8 cellular contexts compared by ENCODE assay signal in genomic region chrX:153411988-153412574, GRCh38. TPM values are rescaled to one million over a fixed set of nuclear protein-coding genes. Genes with fewer than 3 reads are reported as not detected.
DNase-seq lines count a peak whose midpoint lies in the region; ATAC-seq and TF ChIP-seq lines count a peak whose summit lies in the region.

No MANE protein-coding gene starts in this region.

- H3K14ac ChIP-seq in mesenchymal stem cell (ENCODE audit: low read length in 2 of 2) = no peak overlapping the region

- H3K4me1 ChIP-seq in heart left ventricle (peaks cover 0 to 14% (median 0%) of the 10 kb centered on the region in 12 donors), upper lobe of left lung (peaks cover 0 to 13% (median 4%) of the 10 kb centered on the region in 4 donors), mesenchymal stem cell (ENCODE audit: control insufficient read depth, insufficient read depth, low read depth, low read length) (no peaks in the 10 kb centered on the region)

- peak overlapping the region; percentile 29 to 64 (median 57) for H3K4me3 ChIP-seq in heart left ventricle
- H3K4me3 ChIP-seq in upper lobe of left lung = peak overlapping the region; percentile 20 to 67 (median 52)
- H3K4me3 ChIP-seq in mesenchymal stem cell (ENCODE audit: insufficient read depth in 1 of 2, low read depth in 1 of 2, low read length in 2 of 2) = no peak overlapping the region

- peaks cover 0 to 22% (median 0%) of the 10 kb centered on the region in 9 donors for H3K27me3 ChIP-seq in heart left ventricle
- H3K27me3 ChIP-seq in upper lobe of left lung = no peaks in the 10 kb centered on the region
- peaks cover 21 to 67% of the 10 kb centered on the region in 2 experiments for H3K27me3 ChIP-seq in mesenchymal stem cell (ENCODE audit: control insufficient read depth in 1 of 2, insufficient read depth in 1 of 2, low read length in 2 of 2)

- no peak overlapping the region for H2BK12ac ChIP-seq in mesenchymal stem cell (ENCODE audit: low read length in 2 of 2)

- no peak overlapping the region for H4K8ac ChIP-seq in mesenchymal stem cell (ENCODE audit: low read length)

- H3K27ac Mint-ChIP-seq in activated CD4-positive, alpha-beta memory T cell treated with anti-CD3 and anti-CD28 coated beads, Interleukin-2, amount 10 ng/mL, durations not matched to agents 7 days and 5 days = no peak overlapping the region
- H3K27ac Mint-ChIP-seq in immature natural killer cell = peak overlapping the region in 3 of 6 donors; percentile 35 to 57 (median 46)

- POLR2A ChIA-PET in activated CD4-positive, alpha-beta memory T cell treated with anti-CD3 and anti-CD28 coated beads, Interleukin-2, amount 10 ng/mL, durations not matched to agents 7 days and 5 days (lab: Charles Lee) = no interaction called here

- ATAC-seq in heart left ventricle = peak in 1 of 4 donors; percentile 16
- ATAC-seq in Right ventricle myocardium inferior = no peak
- no peak for ATAC-seq in upper lobe of left lung (ENCODE audit: low FRiP score in 2 of 2)

- H3K4me1 Mint-ChIP-seq in activated CD4-positive, alpha-beta memory T cell treated with anti-CD3 and anti-CD28 coated beads, Interleukin-2, amount 10 ng/mL, durations not matched to agents 7 days and 5 days = peaks cover 13% of the 10 kb centered on the region
- peaks cover 6 to 13% of the 10 kb centered on the region in 2 donors for H3K4me1 Mint-ChIP-seq in immature natural killer cell

- in situ Hi-C loops in GM13977 (cut with MboI; ENCODE audit: low pct_unique_long_range_greater_than_20kb, low sequenced_read_pairs, unreplicated experiment) = no loop called here

- 57 to 71% (median 64%) methylated on average over 16 to 17 of the region's 17 CpGs for WGBS in heart left ventricle, 4 donors
- WGBS in upper lobe of left lung, 2 donors = 50 to 70% methylated on average over 1 to 17 of the region's 17 CpGs
- 64% methylated on average over 12 of the region's 17 CpGs for WGBS in mesenchymal stem cell

- no peaks in the 10 kb centered on the region for H3K36me3 Mint-ChIP-seq in activated CD4-positive, alpha-beta memory T cell treated with anti-CD3 and anti-CD28 coated beads, Interleukin-2, amount 10 ng/mL, durations not matched to agents 7 days and 5 days (ENCODE audit: low read depth)
- no peaks in the 10 kb centered on the region for H3K36me3 Mint-ChIP-seq in immature natural killer cell

- TF ChIP-seq EP300 in upper lobe of left lung (IDR thresholded peaks at IDR 0.05) = no peak

- no peak overlapping the region for H2AK5ac ChIP-seq in mesenchymal stem cell (ENCODE audit: low read length, severe bottlenecking)

- no peak overlapping the region for H2AFZ ChIP-seq in mesenchymal stem cell (ENCODE audit: low read depth, low read length)

- no peak overlapping the region for H3K4me2 ChIP-seq in mesenchymal stem cell (ENCODE audit: low read length, poor library complexity, severe bottlenecking)

- TF ChIP-seq POLR2A in heart left ventricle (IDR thresholded peaks at IDR 0.05) (no peak), upper lobe of left lung (IDR thresholded peaks at IDR 0.05) (no peak)

- intact Hi-C loops in heart left ventricle (cut with DNase I) = loop anchor here in 2 of 10 donors (10.0 kb wide), 1 partner anchor 377 kb away; no protein-coding TSS in a partner anchor
- intact Hi-C loops in Right ventricle myocardium inferior (cut with DNase I) = no loop called here

- peaks cover 5% of the 10 kb centered on the region for H3K27me3 Mint-ChIP-seq in activated CD4-positive, alpha-beta memory T cell treated with anti-CD3 and anti-CD28 coated beads, Interleukin-2, amount 10 ng/mL, durations not matched to agents 7 days and 5 days
- peaks cover 0 to 2% (median 2%) of the 10 kb centered on the region in 3 donors for H3K27me3 Mint-ChIP-seq in immature natural killer cell (ENCODE audit: low read depth in 3 of 3)

- H3K9me3 ChIP-seq in heart left ventricle (no peaks in the 10 kb centered on the region), upper lobe of left lung (no peaks in the 10 kb centered on the region), mesenchymal stem cell (ENCODE audit: control insufficient read depth, low read length) (no peaks in the 10 kb centered on the region)

- no peak overlapping the region for H2BK120ac ChIP-seq in mesenchymal stem cell (ENCODE audit: low read depth, low read length)

- H3K4ac ChIP-seq in mesenchymal stem cell (ENCODE audit: low read depth in 1 of 2, low read length in 2 of 2) = no peak overlapping the region

- H3K79me1 ChIP-seq in mesenchymal stem cell (replicated peaks; ENCODE audit: low read length, poor library complexity, severe bottlenecking) = no peaks in the 10 kb centered on the region

- no peak overlapping the region for H2BK5ac ChIP-seq in mesenchymal stem cell (ENCODE audit: low read depth, low read length, poor library complexity, severe bottlenecking)

- peak overlapping the region; percentile 71 for H3K4me3 Mint-ChIP-seq in activated CD4-positive, alpha-beta memory T cell treated with anti-CD3 and anti-CD28 coated beads, Interleukin-2, amount 10 ng/mL, durations not matched to agents 7 days and 5 days
- peak overlapping the region; percentile 73 to 84 (median 80) for H3K4me3 Mint-ChIP-seq in immature natural killer cell

- H3K27ac ChIP-seq in heart left ventricle = peak overlapping the region in 4 of 12 donors; percentile 38 to 59 (median 50)
- peak overlapping the region in 3 of 4 donors; percentile 57 to 64 (median 61) for H3K27ac ChIP-seq in upper lobe of left lung
- H3K27ac ChIP-seq in mesenchymal stem cell (ENCODE audit: low read length, poor library complexity, severe bottlenecking) = no peak overlapping the region

- CTCF ChIA-PET in activated CD4-positive, alpha-beta memory T cell treated with anti-CD3 and anti-CD28 coated beads, Interleukin-2, amount 10 ng/mL, durations not matched to agents 7 days and 5 days (lab: Charles Lee) = no interaction called here

- TF ChIP-seq CTCF in heart left ventricle (IDR thresholded peaks at IDR 0.05) (no peak), upper lobe of left lung (IDR thresholded peaks at IDR 0.05) (no peak), GM13977 (IDR thresholded peaks at IDR 0.05; ENCODE audit: extremely low read depth, insufficient read depth, missing control alignments) (no peak)

- no peak overlapping the region for H3K18ac ChIP-seq in mesenchymal stem cell (ENCODE audit: low read depth in 1 of 2, low read length in 2 of 2)

- H3K23ac ChIP-seq in mesenchymal stem cell (ENCODE audit: low read length in 2 of 2) = no peak overlapping the region

- no peak overlapping the region for H4K91ac ChIP-seq in mesenchymal stem cell (ENCODE audit: low read length)

- no peak for DNase-seq in heart left ventricle
- no peak for DNase-seq in Right ventricle myocardium inferior (ENCODE audit: missing footprints)
- DNase-seq in activated CD4-positive, alpha-beta memory T cell treated with anti-CD3 and anti-CD28 coated beads, Interleukin-2, amount 10 ng/mL, durations not matched to agents 7 days and 5 days = no peak
- no peak for DNase-seq in immature natural killer cell
- no peak for DNase-seq in upper lobe of left lung
- no peak for DNase-seq in GM13977 (ENCODE audit: low spot score)
- no peak for DNase-seq in cortex of kidney (lab: John Stamatoyannopoulos, UW)
- no peak for DNase-seq in mesenchymal stem cell

- no peaks in the 10 kb centered on the region for H3K36me3 ChIP-seq in heart left ventricle
- H3K36me3 ChIP-seq in upper lobe of left lung = no peaks in the 10 kb centered on the region
- no peaks in the 10 kb centered on the region for H3K36me3 ChIP-seq in mesenchymal stem cell (ENCODE audit: control insufficient read depth in 1 of 2, insufficient read depth in 2 of 2, low read depth in 1 of 2, low read length in 2 of 2)

- no peak overlapping the region for H2BK15ac ChIP-seq in mesenchymal stem cell (ENCODE audit: low read depth, poor library complexity, severe bottlenecking)

- no peak overlapping the region for H3K9ac ChIP-seq in mesenchymal stem cell (ENCODE audit: low read length)

- no peaks in the 10 kb centered on the region for H3K9me3 Mint-ChIP-seq in activated CD4-positive, alpha-beta memory T cell treated with anti-CD3 and anti-CD28 coated beads, Interleukin-2, amount 10 ng/mL, durations not matched to agents 7 days and 5 days
- H3K9me3 Mint-ChIP-seq in immature natural killer cell = no peaks in the 10 kb centered on the region

RNA-seq across cellular contexts. Expression of gene ZFP92, which starts 0.8 kb away (rescaled TPM):
- 1 to 10 TPM in 2 of 9 donors, under 1 TPM in 7; 0.22 to 1.5 (median 0.64) TPM for total RNA-seq in heart left ventricle
- polyA plus RNA-seq in heart left ventricle = under 1 TPM; 0.23 to 0.47 TPM
- 0.65 TPM for total RNA-seq in Right ventricle myocardium inferior
- total RNA-seq in activated CD4-positive, alpha-beta memory T cell treated with anti-CD3 and anti-CD28 coated beads, Interleukin-2, amount 10 ng/mL, durations not matched to agents 7 days and 5 days = 1 to 10 TPM; 1.7 to 1.9 TPM
- polyA plus RNA-seq in immature natural killer cell = under 1 TPM in 2 of 3 donors, not detected in 1; 0.19 to 0.45 TPM
- 1 to 10 TPM; 2.7 to 5.1 (median 3.7) TPM for total RNA-seq in upper lobe of left lung
- polyA plus RNA-seq in mesenchymal stem cell (2013, experiment 1 of 2) = 0.48 TPM
- polyA plus RNA-seq in mesenchymal stem cell (2013, experiment 2 of 2) = 0.44 TPM

RNA-seq across cellular contexts. Expression of gene PNMA6E, which starts 10.9 kb away (rescaled TPM):
- total RNA-seq in heart left ventricle (not detected), Right ventricle myocardium inferior (not detected), upper lobe of left lung (under 1 TPM in 3 of 6 donors, not detected in 3; 0.09 to 0.44 (median 0.10) TPM)
- polyA plus RNA-seq in heart left ventricle (not detected), immature natural killer cell (not detected)
- total RNA-seq in activated CD4-positive, alpha-beta memory T cell treated with anti-CD3 and anti-CD28 coated beads, Interleukin-2, amount 10 ng/mL, durations not matched to agents 7 days and 5 days = not detected
- not detected for polyA plus RNA-seq in mesenchymal stem cell (2013, experiment 1 of 2)
- not detected for polyA plus RNA-seq in mesenchymal stem cell (2013, experiment 2 of 2)

RNA-seq across cellular contexts. Expression of gene TREX2, which starts 33.8 kb away (rescaled TPM):
- total RNA-seq in heart left ventricle = under 1 TPM in 6 of 9 donors, not detected in 3; 0.22 to 0.48 (median 0.29) TPM
- polyA plus RNA-seq in heart left ventricle = under 1 TPM; 0.23 to 0.32 TPM
- not detected for total RNA-seq in Right ventricle myocardium inferior
- total RNA-seq in activated CD4-positive, alpha-beta memory T cell treated with anti-CD3 and anti-CD28 coated beads, Interleukin-2, amount 10 ng/mL, durations not matched to agents 7 days and 5 days = 1 to 10 TPM; 1.1 to 1.8 TPM
- polyA plus RNA-seq in immature natural killer cell = under 1 TPM in 2 of 3 donors, not detected in 1; 0.64 to 0.67 TPM
- 1 to 10 TPM in 5 of 6 donors, under 1 TPM in 1; 0.97 to 7.3 (median 2.8) TPM for total RNA-seq in upper lobe of left lung
- 0.03 TPM for polyA plus RNA-seq in mesenchymal stem cell (2013, experiment 1 of 2)
- 0.10 TPM for polyA plus RNA-seq in mesenchymal stem cell (2013, experiment 2 of 2)

RNA-seq across cellular contexts. Expression of gene HAUS7, which starts 58.3 kb away (rescaled TPM):
- 10 to 100 TPM; 15.3 to 28.2 (median 19.5) TPM for total RNA-seq in heart left ventricle
- polyA plus RNA-seq in heart left ventricle = 10 to 100 TPM; 23.9 to 25.8 TPM
- 18.5 TPM for total RNA-seq in Right ventricle myocardium inferior
- 10 to 100 TPM; 33.8 to 40.5 TPM for total RNA-seq in activated CD4-positive, alpha-beta memory T cell treated with anti-CD3 and anti-CD28 coated beads, Interleukin-2, amount 10 ng/mL, durations not matched to agents 7 days and 5 days
- polyA plus RNA-seq in immature natural killer cell = 10 to 100 TPM; 36.3 to 49.5 (median 43.2) TPM
- total RNA-seq in upper lobe of left lung = 10 to 100 TPM in 5 of 6 donors, 1 to 10 TPM in 1; 3.7 to 61.8 (median 23.0) TPM
- 6.9 TPM for polyA plus RNA-seq in mesenchymal stem cell (2013, experiment 1 of 2)
- polyA plus RNA-seq in mesenchymal stem cell (2013, experiment 2 of 2) = 7.2 TPM

Comparison
In these comparisons a context has a peak if more than half of its experiments do, and no peak if none do; other contexts are left out.
1. H3K4me3 ChIP-seq: peak in heart left ventricle (12 of 12) and upper lobe of left lung (4 of 4); none in mesenchymal stem cell (0 of 2).